In genomic region chr15:71691700-71692417, GRCh38 we compare ENCODE assay signal across 11 cellular contexts.
DNase-seq lines count a peak whose midpoint lies in the region; ATAC-seq and TF ChIP-seq lines count a peak whose summit lies in the region.
"Had no signal": no experiment of that assay in that cellular context is flagged by ENCODE, and none has a peak within 500 bp of the region (broad histone marks: within the 10 kb centered on the region; RNA-seq: fewer than 3 reads in every experiment).

No MANE protein-coding gene starts in this region.

- ATAC-seq in right lobe of liver = peak; percentile 66 to 84 (median 74)
- no peak for ATAC-seq in HG02623 (IDR thresholded peaks at IDR 0.05; ENCODE audit: unreplicated experiment)
- ATAC-seq: activated CD8-positive, alpha-beta T cell treated with anti-CD3 and anti-CD28 coated beads for 36 hours had no signal

- TF ChIP-seq CTCF in choroid plexus epithelial cell (conservative IDR thresholded peaks at IDR 0.05; ENCODE audit: low read depth, low read length) (no peak), right lobe of liver (IDR thresholded peaks at IDR 0.05) (no peak)

- H3K4me3 ChIP-seq in choroid plexus epithelial cell (ENCODE audit: low read depth, low read length) = no peak overlapping the region
- no peak overlapping the region for H3K4me3 ChIP-seq in right lobe of liver
- H3K4me3 ChIP-seq in urinary bladder (ENCODE audit: low read depth, low read length) = no peak overlapping the region

- H3K27ac ChIP-seq in right lobe of liver (peak overlapping the region in 1 of 3 donors; percentile 10), urinary bladder (ENCODE audit: low read depth) (peak overlapping the region; percentile 68)
- H3K27ac ChIP-seq: parathyroid adenoma had no signal

- H3K4me1 ChIP-seq in right lobe of liver (peaks cover 0 to 9% (median 0%) of the 10 kb centered on the region in 4 donors), urinary bladder (ENCODE audit: insufficient read depth) (no peaks in the 10 kb centered on the region)
- H3K4me1 ChIP-seq: parathyroid adenoma had no signal

- WGBS in right lobe of liver (ENCODE audit: insufficient coverage, low coverage, low lambda C conversion rate, missing lambda C conversion rate) = 44% methylated on average over 9 of the region's 9 CpGs
- 31% methylated on average over 9 of the region's 9 CpGs for WGBS in urinary bladder

- no peaks in the 10 kb centered on the region for H3K27me3 ChIP-seq in right lobe of liver

- no peaks in the 10 kb centered on the region for H3K9me3 ChIP-seq in right lobe of liver

- H3K36me3 ChIP-seq in right lobe of liver (no peaks in the 10 kb centered on the region), urinary bladder (ENCODE audit: insufficient read depth) (no peaks in the 10 kb centered on the region)

- DNase-seq in NCI-H2171 treated with DMSO at 0.1 percent for 48 hours (lab: John Stamatoyannopoulos, UW) (peak; percentile 72), NCI-H2171 (lab: John Stamatoyannopoulos, UW) (no peak), choroid plexus epithelial cell (ENCODE audit: low read depth) (peak; percentile 74), right lobe of liver (no peak), activated T-cell treated with anti-CD3 and anti-CD28 coated beads for 4 hours (no peak), NCI-H510A treated with DMSO at 0.1 percent for 48 hours (lab: John Stamatoyannopoulos, UW) (no peak)
- DNase-seq: activated CD8-positive, alpha-beta T cell treated with anti-CD3 and anti-CD28 coated beads for 36 hours; NCI-H526 treated with DMSO at 0.1 percent for 48 hours had no signal

- TF ChIP-seq POLR2A in right lobe of liver (IDR thresholded peaks at IDR 0.05) = no peak

- intact Hi-C loops in right lobe of liver (cut with DNase I) = no loop called here

Comparison
In these comparisons a context has a peak if more than half of its experiments do, and no peak if none do; other contexts are left out.
1. DNase-seq: peak in NCI-H2171 treated with DMSO at 0.1 percent for 48 hours (single experiment) and choroid plexus epithelial cell (single experiment); none in NCI-H2171 (single experiment), right lobe of liver (0 of 3), activated T-cell treated with anti-CD3 and anti-CD28 coated beads for 4 hours (single experiment) and NCI-H510A treated with DMSO at 0.1 percent for 48 hours (single experiment).